Comparison of ENCODE assay signal across 22 cellular contexts in genomic region chr11:87832216-87832615, GRCh38.
"Had no signal": no experiment of that assay in that cellular context is flagged by ENCODE, and none has a peak within 500 bp of the region (broad histone marks: within the 10 kb centered on the region; RNA-seq: fewer than 3 reads in every experiment).

No MANE protein-coding gene starts in this region.

- H3K4me3 ChIP-seq: colonic mucosa, heart left ventricle, left ventricle myocardium inferior, lower lobe of right lung, psoas muscle, spleen, tibial nerve had no signal

- DNase-seq: cerebellar nuclear complex; colonic mucosa; effector CD4-positive, alpha-beta T cell; endodermal cell; heart left ventricle; hypothalamus; immature natural killer cell; left ventricle myocardium inferior; lower lobe of right lung; mesenchymal stem cell; midbrain; naive B cell; occipital lobe; psoas muscle; retina; spleen; stimulated activated CD4-positive, alpha-beta T cell treated with anti-CD3 and anti-CD28 coated beads, Interleukin-15, amount 100 ng/mL, for 24 hours; stimulated activated CD4-positive, alpha-beta T cell treated with anti-CD3 and anti-CD28 coated beads, Interleukin-1b, Interleukin-23, amount 100 ng/mL, for 48 hours; stimulated activated CD4-positive, alpha-beta T cell treated with anti-CD3 and anti-CD28 coated beads, Interleukin-4, amount 100 ng/mL, for 24 hours had no signal

- ATAC-seq: heart left ventricle; lower lobe of right lung; psoas muscle; sciatic nerve; stimulated activated memory B cell treated with anti-CD40 and anti-IgM and Interleukin-4, amounts not matched to agents 10 μg/mL and 1 μg/mL and 100 μg/mL, for 72 hours had no signal
